Comparison of ENCODE assay signal across 18 cellular contexts in the genomic region with DNA sequence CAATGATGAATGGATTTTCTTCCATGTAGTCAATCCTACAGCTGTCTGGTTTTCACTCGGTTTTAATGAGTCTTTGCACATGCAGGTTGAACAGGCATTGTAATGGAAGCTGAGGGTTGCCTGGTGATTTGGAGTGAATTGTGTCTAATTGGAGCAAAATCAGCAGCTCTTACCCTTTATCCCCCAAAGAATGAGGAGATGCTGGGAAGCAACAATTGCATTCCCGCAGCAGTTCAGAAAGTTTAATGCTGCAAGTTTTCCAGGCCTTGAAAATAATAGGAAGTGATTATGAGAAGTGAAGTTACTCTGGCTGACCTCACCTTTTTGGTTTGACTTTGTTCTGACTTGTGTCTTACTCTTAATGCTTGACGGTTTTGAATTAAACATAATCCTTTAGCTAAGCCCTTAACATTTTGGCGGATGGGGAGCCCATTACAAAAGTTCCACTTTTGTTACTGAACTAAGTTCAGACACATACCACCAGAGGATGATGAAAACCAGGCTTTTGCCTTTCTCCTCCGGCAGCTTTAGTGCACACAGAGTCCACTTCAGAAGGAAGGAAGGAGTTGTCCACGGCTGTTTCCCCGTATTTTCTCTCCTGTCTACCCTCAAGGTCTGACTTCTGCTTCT.
DNase-seq lines count a peak whose midpoint lies in the region; ATAC-seq and TF ChIP-seq lines count a peak whose summit lies in the region.
"Had no signal": no experiment of that assay in that cellular context is flagged by ENCODE, and none has a peak within 500 bp of the region (broad histone marks: within the 10 kb centered on the region; RNA-seq: fewer than 3 reads in every experiment).

No MANE protein-coding gene starts in this region.

- H3K36me3 ChIP-seq in OCI-LY3 (replicated peaks; ENCODE audit: low read depth, low read length) (no peaks in the 10 kb centered on the region), hepatocyte (replicated peaks; ENCODE audit: insufficient read depth, low read depth) (no peaks in the 10 kb centered on the region)
- H3K36me3 ChIP-seq: BLaER1 treated with 17β-estradiol and CSF1 and Interleukin-3, amounts not matched to agents 10 nM and 100 nM had no signal

- no peak overlapping the region for H3K9ac ChIP-seq in OCI-LY3 (ENCODE audit: low read length)
- H3K9ac ChIP-seq: BLaER1 treated with 17β-estradiol and CSF1 and Interleukin-3, amounts not matched to agents 10 nM and 100 nM had no signal

- no peaks in the 10 kb centered on the region for H3K9me2 ChIP-seq in hepatocyte (replicated peaks; ENCODE audit: insufficient read depth)

- TF ChIP-seq CTCF in OCI-LY3 (IDR thresholded peaks at IDR 0.05; ENCODE audit: low read depth, low read length) (no peak), hepatocyte (IDR thresholded peaks at IDR 0.05; ENCODE audit: poor library complexity) (no peak)

- ATAC-seq in GM21717 (IDR thresholded peaks at IDR 0.05; ENCODE audit: unreplicated experiment): no peak
- ATAC-seq in HG02571 (IDR thresholded peaks at IDR 0.05; ENCODE audit: unreplicated experiment): no peak
- ATAC-seq in HG02623 (IDR thresholded peaks at IDR 0.05; ENCODE audit: unreplicated experiment): no peak
- ATAC-seq: K562, Panc1 had no signal

- DNase-seq in Ammon's horn (ENCODE audit: low spot score) (peak; percentile 32), hepatocyte (ENCODE audit: low spot score) (no peak), pons (ENCODE audit: low spot score) (peak; percentile 10), T-helper 9 cell (no peak)
- DNase-seq: 8988T, EL, HCEC 1CT, NCI-H1436 treated with DMSO at 0.1 percent for 48 hours, NCI-H2029 treated with DMSO at 0.1 percent for 48 hours, NCI-H2171 treated with DMSO at 0.1 percent for 48 hours, NCI-H82 had no signal

- H2AFZ ChIP-seq in OCI-LY3 (ENCODE audit: low read depth, low read length) (peak overlapping the region; percentile 5; the same call in 1 of the 2 replicates), hepatocyte (no peak overlapping the region)

- H3K4me1 ChIP-seq in OCI-LY3 (ENCODE audit: low read length): peaks cover 35% of the 10 kb centered on the region
- H3K4me1 ChIP-seq in hepatocyte (ENCODE audit: insufficient read depth): peaks cover 7% of the 10 kb centered on the region

- peak overlapping the region; percentile 24 for H3K4me2 ChIP-seq in OCI-LY3 (ENCODE audit: low read length)
- H3K4me2 ChIP-seq in hepatocyte: peak overlapping the region; percentile 36
- H3K4me2 ChIP-seq: BLaER1 treated with 17β-estradiol and CSF1 and Interleukin-3, amounts not matched to agents 10 nM and 100 nM had no signal

- no peak overlapping the region for H3K27ac ChIP-seq in OCI-LY3 (ENCODE audit: low read length)
- peak overlapping the region; percentile 33 for H3K27ac ChIP-seq in hepatocyte
- H3K27ac ChIP-seq: BLaER1 treated with 17β-estradiol and CSF1 and Interleukin-3, amounts not matched to agents 10 nM and 100 nM had no signal

- 47% methylated on average over 7 of the region's 7 CpGs for WGBS in hepatocyte (ENCODE audit: low lambda C conversion rate, missing lambda C conversion rate)

- H3K79me2 ChIP-seq in OCI-LY3 (ENCODE audit: low read length) (no peaks in the 10 kb centered on the region), hepatocyte (no peaks in the 10 kb centered on the region)

- H3K27me3 ChIP-seq in OCI-LY3 (ENCODE audit: low read depth, low read length): peaks cover 4% of the 10 kb centered on the region; the same call in 1 of the 2 replicates
- H3K27me3 ChIP-seq in hepatocyte: no peaks in the 10 kb centered on the region
- H3K27me3 ChIP-seq: BLaER1 treated with 17β-estradiol and CSF1 and Interleukin-3, amounts not matched to agents 10 nM and 100 nM had no signal

- H4K20me1 ChIP-seq in OCI-LY3 (ENCODE audit: insufficient read depth, low read length) (no peaks in the 10 kb centered on the region), hepatocyte (ENCODE audit: insufficient read depth, poor library complexity, severe bottlenecking) (no peaks in the 10 kb centered on the region)
- H4K20me1 ChIP-seq: BLaER1 treated with 17β-estradiol and CSF1 and Interleukin-3, amounts not matched to agents 10 nM and 100 nM had no signal

- H3K9me3 ChIP-seq in OCI-LY3 (ENCODE audit: insufficient read depth, low read length): no peaks in the 10 kb centered on the region
- H3K9me3 ChIP-seq in hepatocyte (ENCODE audit: low read depth): no peaks in the 10 kb centered on the region
- H3K9me3 ChIP-seq: BLaER1 treated with 17β-estradiol and CSF1 and Interleukin-3, amounts not matched to agents 10 nM and 100 nM had no signal

- H3K4me3 ChIP-seq in OCI-LY3 (ENCODE audit: low read length) (no peak overlapping the region), hepatocyte (no peak overlapping the region)
- H3K4me3 ChIP-seq: BLaER1 treated with 17β-estradiol and CSF1 and Interleukin-3, amounts not matched to agents 10 nM and 100 nM; K562 had no signal

Comparison
In these comparisons a context has a peak if more than half of its experiments do, and no peak if none do; other contexts are left out.
1. DNase-seq: peak in Ammon's horn (single experiment) and pons (single experiment); none in hepatocyte (single experiment) and T-helper 9 cell (single experiment).